ENCODE assay signal across 9 cellular contexts in the genomic region with DNA sequence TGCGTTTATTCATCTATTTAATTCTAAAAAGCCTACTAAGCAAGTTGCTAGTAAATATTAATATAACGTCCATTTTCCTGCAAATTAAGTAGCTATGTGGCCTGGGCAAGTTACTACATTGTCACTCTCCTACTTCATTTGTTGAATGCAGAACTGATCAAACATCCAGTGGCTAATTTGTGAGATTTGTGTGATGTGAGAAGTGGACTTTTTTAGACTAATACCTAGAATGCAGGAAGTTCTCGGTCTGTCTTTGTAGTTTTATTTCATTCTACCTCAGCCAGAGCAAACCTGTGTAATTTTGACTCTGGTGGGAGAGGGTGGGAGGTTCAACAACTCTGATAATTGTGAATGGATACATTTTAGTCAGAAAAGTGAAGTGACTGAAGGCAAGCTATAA. TPM values are rescaled to one million over a fixed set of nuclear protein-coding genes. Genes with fewer than 3 reads are reported as not detected.
DNase-seq lines count a peak whose midpoint lies in the region; ATAC-seq, FAIRE-seq and TF ChIP-seq lines count a peak whose summit lies in the region.
"Had no signal": no experiment of that assay in that cellular context is flagged by ENCODE, and none has a peak within 500 bp of the region (broad histone marks: within the 10 kb centered on the region; RNA-seq: fewer than 3 reads in every experiment).

No MANE protein-coding gene starts in this region.

- ATAC-seq in RWPE2 (ENCODE audit: low read depth) (no peak), GM21786 (IDR thresholded peaks at IDR 0.05; ENCODE audit: unreplicated experiment) (no peak)

- WGBS in small intestine, 3 donors: 0 to 1% (median 1%) methylated on average over 3 of the region's 3 CpGs

- H3K4me1 ChIP-seq in ACC112 (ENCODE audit: control insufficient read depth, insufficient read depth, low read length, unreplicated experiment): peaks cover 9% of the 10 kb centered on the region
- H3K4me1 ChIP-seq in RWPE2 (ENCODE audit: insufficient read depth, poor library complexity, severe bottlenecking): peaks cover 18% of the 10 kb centered on the region
- no peaks in the 10 kb centered on the region for H3K4me1 ChIP-seq in small intestine (ENCODE audit: control insufficient read depth in 2 of 2, insufficient read depth in 1 of 2, low read depth in 1 of 2, low read length in 1 of 2)

- H2AFZ ChIP-seq in ACC112 (ENCODE audit: low read length, unreplicated experiment): peak overlapping the region; percentile 90

- TF ChIP-seq CTCF in RWPE2 (IDR thresholded peaks at IDR 0.05; ENCODE audit: poor library complexity, severe bottlenecking) (no peak), fibroblast of villous mesenchyme (IDR thresholded peaks at IDR 0.05; ENCODE audit: insufficient read depth, low read depth, low read length) (no peak)

- H3K27ac ChIP-seq in ACC112 (ENCODE audit: low read depth, low read length): no peak overlapping the region
- peak overlapping the region; percentile 34 for H3K27ac ChIP-seq in RWPE2 (ENCODE audit: poor library complexity, severe bottlenecking)
- H3K27ac ChIP-seq in small intestine (ENCODE audit: low read depth in 1 of 2, low read length in 1 of 2): peak overlapping the region; percentile 93 to 97

- H3K79me2 ChIP-seq in ACC112 (ENCODE audit: control insufficient read depth, insufficient read depth, low read length, unreplicated experiment): peaks cover 38% of the 10 kb centered on the region

- H3K36me3 ChIP-seq in ACC112 (ENCODE audit: insufficient read depth, low read length) (peaks cover 5% of the 10 kb centered on the region), RWPE2 (ENCODE audit: low read depth) (peaks cover 44% of the 10 kb centered on the region), small intestine (ENCODE audit: control insufficient read depth in 2 of 2, insufficient read depth in 2 of 2, low read length in 2 of 2) (peaks cover 0 to 2% of the 10 kb centered on the region in 2 donors)

- H3K9me3 ChIP-seq in RWPE2 (ENCODE audit: severe bottlenecking) (no peaks in the 10 kb centered on the region), small intestine (ENCODE audit: control insufficient read depth, low read depth) (no peaks in the 10 kb centered on the region)

- DNase-seq in GM19239 (ENCODE audit: insufficient read length, low spot score) (no peak), RWPE2 (ENCODE audit: low spot score) (no peak), fibroblast of villous mesenchyme (ENCODE audit: low read depth) (no peak), small intestine (peak; percentile 8), NCI-H187 treated with DMSO at 0.1 percent for 48 hours (lab: John Stamatoyannopoulos, UW) (no peak)
- no peak for DNase-seq in activated CD8-positive, alpha-beta memory T cell treated with anti-CD3 and anti-CD28 coated beads, Interleukin-2, amount 50 U/mL, for 48 hours

- H3K27me3 ChIP-seq in ACC112 (ENCODE audit: insufficient read depth, low read length): no peaks in the 10 kb centered on the region
- H3K27me3 ChIP-seq in RWPE2 (ENCODE audit: insufficient read depth, poor library complexity, severe bottlenecking): no peaks in the 10 kb centered on the region
- no peaks in the 10 kb centered on the region for H3K27me3 ChIP-seq in small intestine (ENCODE audit: control insufficient read depth in 2 of 2, insufficient read depth in 2 of 2, low read length in 2 of 2)

- peak overlapping the region; percentile 94 for H3K4me3 ChIP-seq in ACC112 (ENCODE audit: low read depth, low read length)
- H3K4me3 ChIP-seq in RWPE2 (ENCODE audit: severe bottlenecking): peak overlapping the region; percentile 67
- peak overlapping the region; percentile 96 for H3K4me3 ChIP-seq in fibroblast of villous mesenchyme (ENCODE audit: low read depth, low read length)
- H3K4me3 ChIP-seq in small intestine (ENCODE audit: low read depth in 1 of 2, low read length in 2 of 2): peak overlapping the region in 1 of 2 donors; percentile 95

- FAIRE-seq in GM19239 (lab: Jason Lieb, UNC) (peak; percentile 78), small intestine (lab: Jason Lieb, UNC) (no peak)

RNA-seq across cellular contexts. Expression of gene GUF1, which starts 0.8 kb away (rescaled TPM):
- 21.3 and 22.9 TPM in 2 replicates for total RNA-seq in fibroblast of villous mesenchyme
- 10 to 100 TPM; 13.5 to 15.2 (median 14.8) TPM for polyA plus RNA-seq in small intestine

RNA-seq across cellular contexts. Expression of gene YIPF7, which starts 27.6 kb away (rescaled TPM):
- under 0.01 TPM in 1 of 2 replicates, not detected in the other for total RNA-seq in fibroblast of villous mesenchyme
- not detected for polyA plus RNA-seq in small intestine
- total RNA-seq: lung microvascular endothelial cell had no signal

RNA-seq across cellular contexts. Expression of gene GNPDA2, which starts 47.3 kb away (rescaled TPM):
- 14.8 and 17.3 TPM in 2 replicates for total RNA-seq in fibroblast of villous mesenchyme
- 1 to 10 TPM; 6.5 to 9.2 (median 8.1) TPM for polyA plus RNA-seq in small intestine
